In the genomic region with DNA sequence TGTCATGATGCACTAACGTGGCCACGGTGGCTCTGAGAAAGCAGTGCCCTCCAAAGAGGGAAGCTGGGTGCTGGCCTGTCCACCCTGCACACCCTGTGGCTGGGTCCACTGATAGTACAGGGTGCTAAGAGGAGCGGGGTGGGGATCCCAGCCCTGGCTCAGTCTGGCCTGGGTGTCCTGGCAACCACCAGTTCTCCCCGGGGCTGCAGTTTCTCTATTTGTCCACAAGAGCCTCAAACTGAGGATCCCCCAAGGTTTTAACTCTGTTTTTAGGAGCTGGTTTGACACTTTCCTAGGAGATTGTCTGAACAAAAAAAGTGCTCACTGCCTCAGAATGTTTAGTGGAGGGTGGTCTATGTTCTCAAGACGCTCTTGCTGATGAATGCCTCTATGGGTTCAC, we compare ENCODE assay signal across 1 cellular context.
TF ChIP-seq lines count a peak whose summit lies in the region.

No MANE protein-coding gene starts in this region.

TF ChIP-seq in WTC11, 78 proteins besides CTCF, POLR2A, EP300 and RAD21 (continued from another document):
- TF ChIP-seq, protein P1, sequence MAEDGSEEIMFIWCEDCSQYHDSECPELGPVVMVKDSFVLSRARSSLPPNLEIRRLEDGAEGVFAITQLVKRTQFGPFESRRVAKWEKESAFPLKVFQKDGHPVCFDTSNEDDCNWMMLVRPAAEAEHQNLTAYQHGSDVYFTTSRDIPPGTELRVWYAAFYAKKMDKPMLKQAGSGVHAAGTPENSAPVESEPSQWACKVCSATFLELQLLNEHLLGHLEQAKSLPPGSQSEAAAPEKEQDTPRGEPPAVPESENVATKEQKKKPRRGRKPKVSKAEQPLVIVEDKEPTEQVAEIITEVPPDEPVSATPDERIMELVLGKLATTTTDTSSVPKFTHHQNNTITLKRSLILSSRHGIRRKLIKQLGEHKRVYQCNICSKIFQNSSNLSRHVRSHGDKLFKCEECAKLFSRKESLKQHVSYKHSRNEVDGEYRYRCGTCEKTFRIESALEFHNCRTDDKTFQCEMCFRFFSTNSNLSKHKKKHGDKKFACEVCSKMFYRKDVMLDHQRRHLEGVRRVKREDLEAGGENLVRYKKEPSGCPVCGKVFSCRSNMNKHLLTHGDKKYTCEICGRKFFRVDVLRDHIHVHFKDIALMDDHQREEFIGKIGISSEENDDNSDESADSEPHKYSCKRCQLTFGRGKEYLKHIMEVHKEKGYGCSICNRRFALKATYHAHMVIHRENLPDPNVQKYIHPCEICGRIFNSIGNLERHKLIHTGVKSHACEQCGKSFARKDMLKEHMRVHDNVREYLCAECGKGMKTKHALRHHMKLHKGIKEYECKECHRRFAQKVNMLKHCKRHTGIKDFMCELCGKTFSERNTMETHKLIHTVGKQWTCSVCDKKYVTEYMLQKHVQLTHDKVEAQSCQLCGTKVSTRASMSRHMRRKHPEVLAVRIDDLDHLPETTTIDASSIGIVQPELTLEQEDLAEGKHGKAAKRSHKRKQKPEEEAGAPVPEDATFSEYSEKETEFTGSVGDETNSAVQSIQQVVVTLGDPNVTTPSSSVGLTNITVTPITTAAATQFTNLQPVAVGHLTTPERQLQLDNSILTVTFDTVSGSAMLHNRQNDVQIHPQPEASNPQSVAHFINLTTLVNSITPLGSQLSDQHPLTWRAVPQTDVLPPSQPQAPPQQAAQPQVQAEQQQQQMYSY (CRISPR knock-in tag; IDR thresholded peaks at IDR 0.05): no peak
- TF ChIP-seq, protein P2, sequence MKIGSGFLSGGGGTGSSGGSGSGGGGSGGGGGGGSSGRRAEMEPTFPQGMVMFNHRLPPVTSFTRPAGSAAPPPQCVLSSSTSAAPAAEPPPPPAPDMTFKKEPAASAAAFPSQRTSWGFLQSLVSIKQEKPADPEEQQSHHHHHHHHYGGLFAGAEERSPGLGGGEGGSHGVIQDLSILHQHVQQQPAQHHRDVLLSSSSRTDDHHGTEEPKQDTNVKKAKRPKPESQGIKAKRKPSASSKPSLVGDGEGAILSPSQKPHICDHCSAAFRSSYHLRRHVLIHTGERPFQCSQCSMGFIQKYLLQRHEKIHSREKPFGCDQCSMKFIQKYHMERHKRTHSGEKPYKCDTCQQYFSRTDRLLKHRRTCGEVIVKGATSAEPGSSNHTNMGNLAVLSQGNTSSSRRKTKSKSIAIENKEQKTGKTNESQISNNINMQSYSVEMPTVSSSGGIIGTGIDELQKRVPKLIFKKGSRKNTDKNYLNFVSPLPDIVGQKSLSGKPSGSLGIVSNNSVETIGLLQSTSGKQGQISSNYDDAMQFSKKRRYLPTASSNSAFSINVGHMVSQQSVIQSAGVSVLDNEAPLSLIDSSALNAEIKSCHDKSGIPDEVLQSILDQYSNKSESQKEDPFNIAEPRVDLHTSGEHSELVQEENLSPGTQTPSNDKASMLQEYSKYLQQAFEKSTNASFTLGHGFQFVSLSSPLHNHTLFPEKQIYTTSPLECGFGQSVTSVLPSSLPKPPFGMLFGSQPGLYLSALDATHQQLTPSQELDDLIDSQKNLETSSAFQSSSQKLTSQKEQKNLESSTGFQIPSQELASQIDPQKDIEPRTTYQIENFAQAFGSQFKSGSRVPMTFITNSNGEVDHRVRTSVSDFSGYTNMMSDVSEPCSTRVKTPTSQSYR (CRISPR knock-in tag; IDR thresholded peaks at IDR 0.05): no peak
- TF ChIP-seq TCF7 (CRISPR knock-in tag; IDR thresholded peaks at IDR 0.05; ENCODE audit: low read depth): no peak
- TF ChIP-seq RORB (CRISPR knock-in tag; IDR thresholded peaks at IDR 0.05): no peak
- no peak for TF ChIP-seq ZNF671 (CRISPR knock-in tag; IDR thresholded peaks at IDR 0.05)
